Comparison of ENCODE assay signal across 8 cellular contexts in the genomic region with DNA sequence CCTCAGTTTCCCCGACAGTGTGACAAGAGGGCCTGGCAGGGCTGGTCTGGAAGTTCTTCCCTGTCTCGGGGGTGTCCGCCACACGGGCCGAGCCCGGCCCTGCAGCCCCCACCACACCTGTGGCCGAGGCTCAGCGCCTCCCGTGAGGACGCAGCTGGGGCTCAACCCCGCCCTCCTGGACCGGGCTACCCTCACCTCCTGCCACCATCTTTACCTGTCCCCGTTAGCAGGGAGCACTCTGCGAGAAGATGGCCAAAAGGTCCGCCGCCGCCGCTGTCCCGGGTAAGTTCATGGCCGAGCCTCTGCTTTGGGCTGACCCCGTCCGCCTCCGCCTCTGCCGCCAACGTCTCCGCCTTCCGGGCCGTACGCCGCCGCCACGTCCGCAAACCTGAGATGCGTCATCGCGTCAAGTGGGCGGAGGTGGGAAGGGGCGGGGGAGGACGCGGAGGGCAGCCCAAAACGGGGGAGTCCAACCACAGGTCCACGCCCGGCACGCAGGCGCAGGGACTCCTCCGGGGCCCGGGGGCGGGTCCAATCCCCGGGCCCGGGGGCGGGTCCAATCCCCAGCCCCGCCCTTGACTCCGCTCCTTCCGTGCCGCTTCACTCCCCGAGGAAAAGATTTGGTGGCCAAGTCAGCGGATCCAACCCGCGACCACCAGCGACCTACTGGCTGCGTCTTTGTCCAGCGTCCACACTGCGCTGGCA. TPM values are rescaled to one million over a fixed set of nuclear protein-coding genes. Genes with fewer than 3 reads are reported as not detected.
DNase-seq lines count a peak whose midpoint lies in the region; ATAC-seq and TF ChIP-seq lines count a peak whose summit lies in the region.

TSS of gene LYSMD3 (minus strand) at position 351 of the 705 bp plus-strand sequence. CDS start 4,295 bp downstream, outside the sequence.

- peak within 1 kb of the TSS; percentile 94 for H3K9ac ChIP-seq in endocrine pancreas (ENCODE audit: control insufficient read depth, insufficient read depth, low read length)

- H3K4me3 ChIP-seq in endocrine pancreas (ENCODE audit: control insufficient read depth, insufficient read depth, low read length), result peak within 1 kb of the TSS; percentile 88

- H3K4me1 ChIP-seq in endocrine pancreas (ENCODE audit: control insufficient read depth, insufficient read depth, low read length), result peaks cover 15% of the 10 kb centered on the region

- no peak for TF ChIP-seq CTCF in GM20000 (IDR thresholded peaks at IDR 0.05; ENCODE audit: extremely low read depth, missing control alignments)

- peak; percentile 95 for DNase-seq in COLO668 (lab: John Stamatoyannopoulos, UW; ENCODE audit: unreplicated experiment)
- DNase-seq in GM20000 (ENCODE audit: low spot score), result peak; percentile 95
- peak; percentile 93 for DNase-seq in HT-29 (ENCODE audit: low spot score)
- peak; percentile 94 for DNase-seq in NOMO-1 treated with dmso at 0.1 percent for 144 hours (lab: John Stamatoyannopoulos, UW; ENCODE audit: unreplicated experiment)
- DNase-seq in activated CD8-positive, alpha-beta memory T cell treated with anti-CD3 and anti-CD28 coated beads, Interleukin-2, amount 10 ng/mL, durations not matched to agents 7 days and 5 days, result peak; percentile 98
- peak; percentile 99 for DNase-seq in mesenteric fat pad (ENCODE audit: low spot score)
- DNase-seq in stimulated activated CD8-positive, alpha-beta memory T cell treated with anti-CD3 and anti-CD28 coated beads, Interleukin-15, amount 100 ng/mL, for 24 hours (ENCODE audit: low read depth), result peak; percentile 91

- ATAC-seq in activated CD8-positive, alpha-beta memory T cell treated with anti-CD3 and anti-CD28 coated beads, Interleukin-2, amount 10 ng/mL, durations not matched to agents 7 days and 5 days, result peak; percentile 95

- H3K36me3 Mint-ChIP-seq in activated CD8-positive, alpha-beta memory T cell treated with anti-CD3 and anti-CD28 coated beads, Interleukin-2, amount 10 ng/mL, durations not matched to agents 7 days and 5 days, result peaks cover 16% of the 10 kb centered on the region

- no peaks in the 10 kb centered on the region for H3K9me3 ChIP-seq in endocrine pancreas (ENCODE audit: control insufficient read depth, low read length)

- H3K9me3 Mint-ChIP-seq in activated CD8-positive, alpha-beta memory T cell treated with anti-CD3 and anti-CD28 coated beads, Interleukin-2, amount 10 ng/mL, durations not matched to agents 7 days and 5 days (ENCODE audit: low read depth), result no peaks in the 10 kb centered on the region

- peaks cover 23% of the 10 kb centered on the region for H3K27me3 Mint-ChIP-seq in activated CD8-positive, alpha-beta memory T cell treated with anti-CD3 and anti-CD28 coated beads, Interleukin-2, amount 10 ng/mL, durations not matched to agents 7 days and 5 days

- peak within 1 kb of the TSS; percentile 89 for H3K4me3 Mint-ChIP-seq in activated CD8-positive, alpha-beta memory T cell treated with anti-CD3 and anti-CD28 coated beads, Interleukin-2, amount 10 ng/mL, durations not matched to agents 7 days and 5 days

- H3K27ac Mint-ChIP-seq in activated CD8-positive, alpha-beta memory T cell treated with anti-CD3 and anti-CD28 coated beads, Interleukin-2, amount 10 ng/mL, durations not matched to agents 7 days and 5 days, result peak within 1 kb of the TSS; percentile 97

- H3K4me1 Mint-ChIP-seq in activated CD8-positive, alpha-beta memory T cell treated with anti-CD3 and anti-CD28 coated beads, Interleukin-2, amount 10 ng/mL, durations not matched to agents 7 days and 5 days, result peaks cover 24% of the 10 kb centered on the region

- CTCF ChIA-PET in activated CD8-positive, alpha-beta memory T cell treated with anti-CD3 and anti-CD28 coated beads, Interleukin-2, amount 10 ng/mL, durations not matched to agents 7 days and 5 days (lab: Charles Lee), result interaction anchor here (1.0 to 3.7 kb wide), 13 partner anchors 10 to 1805 kb away, joined by 3 to 56 read pairs (median 4); partner anchors contain the start of genes CETN3, MBLAC2 and POLR3G

- no peaks in the 10 kb centered on the region for H3K36me3 ChIP-seq in endocrine pancreas (ENCODE audit: control insufficient read depth, insufficient read depth, low read length)

- no peaks in the 10 kb centered on the region for H3K27me3 ChIP-seq in endocrine pancreas (ENCODE audit: control insufficient read depth, insufficient read depth, low read length)

RNA-seq across cellular contexts. Expression of gene LYSMD3, which starts in this region (rescaled TPM):
- total RNA-seq in HT-29 (2014; rRNA removed; shearing (Covaris generic)), result 1.8 and 2.8 TPM in 2 replicates
- total RNA-seq in activated CD8-positive, alpha-beta memory T cell treated with anti-CD3 and anti-CD28 coated beads, Interleukin-2, amount 10 ng/mL, durations not matched to agents 7 days and 5 days, result 10 to 100 TPM; 15.5 to 16.8 TPM
- 20.1 TPM for total RNA-seq in mesenteric fat pad

Comparison
In these comparisons a context has a peak if more than half of its experiments do, and no peak if none do; other contexts are left out.
1. Peak in every context shown above with its lines: DNase-seq, ATAC-seq and H3K4me3 ChIP-seq.